21 cellular contexts compared by ENCODE assay signal in the genomic region with DNA sequence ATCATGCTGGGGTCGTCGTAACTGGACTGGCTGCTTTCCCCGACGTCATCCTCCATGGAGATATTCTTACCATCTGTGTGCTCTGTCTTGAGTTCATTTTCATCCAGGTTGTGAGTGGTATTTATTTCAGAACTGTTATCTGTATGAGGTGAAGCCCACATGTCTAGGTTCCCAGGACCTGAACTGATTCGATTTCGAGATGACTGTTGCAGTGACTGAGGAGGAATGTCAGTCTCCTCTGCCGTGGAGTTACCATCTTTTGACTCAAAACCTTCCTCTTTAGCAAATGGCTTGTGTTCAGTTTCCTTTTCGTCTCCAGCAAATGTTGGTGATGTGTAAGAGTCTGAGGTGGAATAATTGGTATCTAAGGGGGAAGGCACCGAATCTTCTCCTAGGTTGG. TPM values are rescaled to one million over a fixed set of nuclear protein-coding genes. Genes with fewer than 3 reads are reported as not detected.
A peak's percentile ranks its signal among the peaks of the same experiment; 100 is the strongest.
DNase-seq lines count a peak whose midpoint lies in the region; ATAC-seq, FAIRE-seq and TF ChIP-seq lines count a peak whose summit lies in the region.
"Had no signal": no experiment of that assay in that cellular context is flagged by ENCODE, and none has a peak within 500 bp of the region (broad histone marks: within the 10 kb centered on the region; RNA-seq: fewer than 3 reads in every experiment).

No MANE protein-coding gene starts in this region.

- H3K9me3 ChIP-seq in GM12878 (replicated peaks; ENCODE audit: control insufficient read depth, insufficient read depth, low read length): no peaks in the 10 kb centered on the region

- H3K27ac ChIP-seq in GM12878 (ENCODE audit: control insufficient read depth, insufficient read depth): no peak overlapping the region
- H3K27ac ChIP-seq: KMS-11 had no signal

- H3K36me3 ChIP-seq in GM12878 (ENCODE audit: control insufficient read depth in 2 of 2, insufficient read depth in 2 of 2, low read length in 1 of 2): no peaks in the 10 kb centered on the region

- ATAC-seq in GM18868 (IDR thresholded peaks at IDR 0.05; ENCODE audit: unreplicated experiment): peak; percentile 59
- peak; percentile 36 for ATAC-seq in HG02610 (IDR thresholded peaks at IDR 0.05; ENCODE audit: unreplicated experiment)
- ATAC-seq in HG02885 (IDR thresholded peaks at IDR 0.05; ENCODE audit: poor library complexity, unreplicated experiment): peak; percentile 33
- no peak for ATAC-seq in GM12878
- ATAC-seq in HG03139 (IDR thresholded peaks at IDR 0.05; ENCODE audit: unreplicated experiment): no peak
- ATAC-seq: HepG2 had no signal

- H2AFZ ChIP-seq in GM12878 (ENCODE audit: control insufficient read depth, low read depth, low read length): no peak overlapping the region

- RAD21 ChIA-PET in GM12878 (lab: Charles Lee; ENCODE audit: unreplicated experiment): no interaction called here

- in situ Hi-C loops in GM12878 (cut with MboI): no loop called here

- no peak overlapping the region for H3K4me2 ChIP-seq in GM12878 (ENCODE audit: control insufficient read depth, insufficient read depth)
- H3K4me2 ChIP-seq: KMS-11 had no signal

- no peak for TF ChIP-seq CTCF in GM12878 (IDR thresholded peaks at IDR 0.05 in 2 of 3, conservative IDR thresholded peaks at IDR 0.05 in 1 of 3; ENCODE audit: control insufficient read depth in 2 of 3, extremely low read depth in 1 of 3, insufficient read depth in 1 of 3, low read depth in 3 of 3, low read length in 3 of 3)

- POLR2A ChIA-PET in GM12878 (lab: Charles Lee): no interaction called here

- no peak for FAIRE-seq in GM12878 (lab: Jason Lieb, UNC)
- FAIRE-seq: A204.1, GM18507, H1, HepG2, HTR-8/SVneo had no signal

- H4K20me1 ChIP-seq in GM12878 (ENCODE audit: control insufficient read depth, insufficient read depth): no peaks in the 10 kb centered on the region

- SMC1A ChIA-PET in GM12878 (lab: Charles Lee; ENCODE audit: uncharacterized antibody, unreplicated experiment): no interaction called here

- TF ChIP-seq EP300 in GM12878 (IDR thresholded peaks at IDR 0.05; ENCODE audit: borderline replicate concordance in 1 of 2, control insufficient read depth in 1 of 2, low read depth in 2 of 2, low read length in 2 of 2): no peak

- CTCF ChIA-PET in GM12878 (lab: Yijun Ruan, JAX): no interaction called here

- no peak for TF ChIP-seq RAD21 in GM12878 (IDR thresholded peaks at IDR 0.05; ENCODE audit: insufficient read depth, low read depth, low read length)

- 13% methylated on average over 9 of the region's 9 CpGs for WGBS in GM12878 (ENCODE audit: insufficient coverage, insufficient replicate concordance, low lambda C conversion rate, missing lambda C conversion rate)

- no peak overlapping the region for H3K9ac ChIP-seq in GM12878 (ENCODE audit: control insufficient read depth, insufficient read depth, low read length)
- H3K9ac ChIP-seq: KMS-11 had no signal

- DNase-seq in GM12878 (ENCODE audit: low read depth, low spot score) (no peak), GM03348 (ENCODE audit: low spot score) (no peak)
- no peak for DNase-seq in central memory CD4-positive, alpha-beta T cell
- DNase-seq: C1 segment of cervical spinal cord; Calu3; CD4-positive, alpha-beta T cell; DMS79; HCEC 1CT; HFFc6 had no signal

- H3K4me1 ChIP-seq in GM12878 (ENCODE audit: control insufficient read depth, insufficient read depth, low read length): no peaks in the 10 kb centered on the region

- H3K4me3 ChIP-seq in GM12878: no peak overlapping the region

- no peak for TF ChIP-seq POLR2A in GM12878 (IDR thresholded peaks at IDR 0.05; ENCODE audit: low read depth, low read length)

- no peaks in the 10 kb centered on the region for H3K79me2 ChIP-seq in GM12878 (ENCODE audit: control insufficient read depth, insufficient read depth, low read length)

- intact Hi-C loops in GM12878 (cut with micrococcal nuclease; ENCODE audit: unreplicated experiment): loop anchor here (10.0 kb wide), 1 partner anchor 1444 kb away; no protein-coding TSS in a partner anchor

- H3K27me3 ChIP-seq in GM12878 (replicated peaks in 1 of 2; ENCODE audit: control insufficient read depth in 2 of 2, insufficient read depth in 2 of 2, low read length in 1 of 2): peaks cover 4 to 7% of the 10 kb centered on the region in 2 experiments; a peak in 3 of 4 replicates

- BruUV-seq in GM12878 (replicated peaks; lab: Mats Ljungman, UMichigan): no TSS peak

TF ChIP-seq in GM12878, 131 proteins besides CTCF, POLR2A, EP300 and RAD21:
- TF ChIP-seq SPI1 (IDR thresholded peaks at IDR 0.05; ENCODE audit: borderline replicate concordance, insufficient read depth, low read depth, low read length): no peak
- peak; percentile 18; the same call in 1 of the 2 replicates for TF ChIP-seq JUNB (IDR thresholded peaks at IDR 0.05)
- no peak for TF ChIP-seq SREBF2 (IDR thresholded peaks at IDR 0.05; ENCODE audit: low read length)
TF ChIP-seq in GM12878: peak in this region for 1.

RNA-seq across cellular contexts. Expression of a gene that starts 55.2 kb away (rescaled TPM):
- not detected in 2 replicates for total RNA-seq in GM12878 (2013; cell fraction: nucleolus; rRNA removed)
- total RNA-seq in GM12878 (2014; rRNA removed) (not detected in 2 replicates), GM12878 (2014; rRNA removed; fragmentation: Illumina TruSeq; extraction: Trizol) (not detected in 2 replicates), GM12878 (2021) (not detected in 2 replicates)
- polyA plus RNA-seq in GM12878 (2011; ENCODE audit: low read depth): not detected
- polyA plus RNA-seq in GM12878 (2011; rRNA removed) (not detected in 2 replicates), GM12878 (2014; fragmentation: Illumina TruSeq; extraction: Trizol) (not detected in 2 replicates), GM12878 (2014; fragmentation: Nextera tagmentation; extraction: Ambion mirVana) (under 1 TPM in 1 of 2 experiments, not detected in 1; 0.05 TPM), GM12878 (2014; rRNA removed) (not detected in 2 replicates), GM12878 (2016; fragmentation: Nextera tagmentation; extraction: Ambion mirVana) (not detected)
- not detected in 2 replicates for polyA plus RNA-seq in GM12878 (2011; cell fraction: cytosol; rRNA removed)
- polyA plus RNA-seq in GM12878 (2011; cell fraction: nucleus; rRNA removed): not detected in 2 replicates
- polyA plus RNA-seq in GM12878 (2012): not detected in 2 replicates
- polyA minus RNA-seq in GM12878 (2011; rRNA and poly(A)+ RNA removed): not detected in 2 replicates
- not detected in 2 replicates for polyA minus RNA-seq in GM12878 (2011; cell fraction: cytosol; rRNA and poly(A)+ RNA removed)
- not detected in 2 replicates for polyA minus RNA-seq in GM12878 (2011; cell fraction: nucleus; rRNA and poly(A)+ RNA removed)
- total RNA-seq: B cell; Calu3; CD4-positive, alpha-beta T cell; G401; H1; HepG2; HFFc6 had no signal
- polyA plus RNA-seq: H1, HepG2 had no signal

Comparison
In these comparisons a context has a peak if more than half of its experiments do, and no peak if none do; other contexts are left out.
1. ATAC-seq: peak in GM18868 (single experiment), HG02610 (single experiment) and HG02885 (single experiment); none in GM12878 (single experiment) and HG03139 (single experiment).